In the genomic region with DNA sequence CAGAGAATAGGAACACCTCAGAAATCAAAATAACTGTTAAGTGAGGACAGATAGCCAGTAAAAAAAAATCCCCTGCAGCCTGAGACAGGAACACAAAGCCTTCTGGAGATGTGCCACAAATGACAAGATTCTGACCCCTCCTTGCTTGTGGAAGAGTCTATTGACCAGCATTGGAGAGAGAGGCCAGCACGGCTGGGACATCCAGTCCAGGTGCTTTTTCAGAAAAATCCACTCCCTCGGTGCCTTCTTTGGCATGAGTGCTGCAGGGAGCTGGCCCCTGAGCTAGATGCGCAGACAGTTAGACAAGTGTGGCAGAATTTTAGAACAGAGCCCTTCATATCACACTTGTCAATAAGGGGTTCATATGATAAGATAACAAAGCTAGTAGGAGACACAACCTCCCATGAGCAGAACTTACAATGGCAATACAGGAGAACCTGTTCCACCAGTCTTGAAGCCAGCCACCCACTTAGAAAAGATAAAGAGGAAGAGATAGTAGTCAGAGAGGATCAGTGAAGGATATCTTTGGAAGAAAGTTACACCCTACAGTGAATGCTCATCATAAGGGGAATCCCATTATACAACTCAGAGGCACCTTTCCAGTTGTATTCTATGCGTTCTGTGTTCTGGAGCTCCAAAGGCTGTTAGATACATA, we compare ENCODE assay signal across 19 cellular contexts.
A peak's percentile ranks its signal among the peaks of the same experiment; 100 is the strongest.
DNase-seq lines count a peak whose midpoint lies in the region; ATAC-seq and TF ChIP-seq lines count a peak whose summit lies in the region.
"Had no signal": no experiment of that assay in that cellular context is flagged by ENCODE, and none has a peak within 500 bp of the region (broad histone marks: within the 10 kb centered on the region; RNA-seq: fewer than 3 reads in every experiment).

No MANE protein-coding gene starts in this region.

- H2AFZ ChIP-seq in smooth muscle cell (ENCODE audit: low read depth): no peak overlapping the region
- H2AFZ ChIP-seq: parathyroid adenoma had no signal

- peak; percentile 7 to 41 for ATAC-seq in left cardiac atrium
- no peak for ATAC-seq in Right ventricle myocardium superior (ENCODE audit: poor library complexity)
- no peak for ATAC-seq in HG02885 (IDR thresholded peaks at IDR 0.05; ENCODE audit: poor library complexity, unreplicated experiment)
- ATAC-seq: activated CD8-positive, alpha-beta memory T cell treated with anti-CD3 and anti-CD28 coated beads, Interleukin-2, amount 10 ng/mL, durations not matched to agents 7 days and 5 days; activated naive CD4-positive, alpha-beta T cell treated with anti-CD3 and anti-CD28 coated beads, Interleukin-2, amount 50 U/mL, for 72 hours; activated T-helper 17 cell treated with anti-CD3 and anti-CD28 coated beads, Interleukin-2, amount 50 U/mL, for 72 hours; K562; naive thymus-derived CD8-positive, alpha-beta T cell had no signal

- H3K9me3 ChIP-seq in smooth muscle cell (replicated peaks; ENCODE audit: low read depth): no peaks in the 10 kb centered on the region
- H3K9me3 ChIP-seq: ascending aorta had no signal

- no peak overlapping the region for H3K4me2 ChIP-seq in smooth muscle cell

- H3K9ac ChIP-seq in smooth muscle cell (ENCODE audit: low read depth): no peak overlapping the region
- H3K9ac ChIP-seq: parathyroid adenoma had no signal

- peak overlapping the region; percentile 95 for H3K27ac ChIP-seq in smooth muscle cell (ENCODE audit: low read depth)
- H3K27ac ChIP-seq: ascending aorta, parathyroid adenoma had no signal

- no peaks in the 10 kb centered on the region for H4K20me1 ChIP-seq in smooth muscle cell (ENCODE audit: low read depth)

- H3F3A ChIP-seq in smooth muscle cell (ENCODE audit: low read depth): no peaks in the 10 kb centered on the region

- no peaks in the 10 kb centered on the region for H3K27me3 ChIP-seq in smooth muscle cell (ENCODE audit: low read depth)
- H3K27me3 ChIP-seq: ascending aorta had no signal

- intact Hi-C loops in left cardiac atrium (cut with DNase I) (no loop called here), Right ventricle myocardium superior (cut with DNase I) (no loop called here)

- TF ChIP-seq CTCF in smooth muscle cell (IDR thresholded peaks at IDR 0.05; ENCODE audit: borderline replicate concordance, insufficient read depth, poor library complexity, severe bottlenecking): no peak

- no peaks in the 10 kb centered on the region for H3K79me2 ChIP-seq in smooth muscle cell (ENCODE audit: low read depth)
- H3K79me2 ChIP-seq: parathyroid adenoma had no signal

- H3K36me3 ChIP-seq in smooth muscle cell (ENCODE audit: low read depth): no peaks in the 10 kb centered on the region
- H3K36me3 ChIP-seq: ascending aorta had no signal

- peaks cover 2% of the 10 kb centered on the region for H3K4me1 ChIP-seq in smooth muscle cell (ENCODE audit: low read depth)
- H3K4me1 ChIP-seq: ascending aorta, parathyroid adenoma had no signal

- 79% methylated on average over 4 of the region's 4 CpGs for WGBS in smooth muscle cell (ENCODE audit: low lambda C conversion rate)

- no peak overlapping the region for H3K4me3 ChIP-seq in smooth muscle cell
- H3K4me3 ChIP-seq: ascending aorta, K562 had no signal

- no peak for DNase-seq in left cardiac atrium
- DNase-seq in Right ventricle myocardium superior: no peak
- DNase-seq in M059J (ENCODE audit: low read depth): peak; percentile 34
- peak; percentile 12 for DNase-seq in glomerular visceral epithelial cell (ENCODE audit: extremely low spot score)
- DNase-seq in smooth muscle cell (lab: John Stamatoyannopoulos, UW; ENCODE audit: unreplicated experiment): no peak
- no peak for DNase-seq in NCI-H345 (lab: John Stamatoyannopoulos, UW)
- no peak for DNase-seq in NCI-H2107 treated with DMSO at 0.1 percent for 48 hours (lab: John Stamatoyannopoulos, UW; ENCODE audit: unreplicated experiment)
- DNase-seq: activated CD4-positive, alpha-beta T cell treated with anti-CD3 and anti-CD28 coated beads, Interleukin-2, amount 10 ng/mL, durations not matched to agents 7 days and 5 days; activated CD8-positive, alpha-beta memory T cell treated with anti-CD3 and anti-CD28 coated beads, Interleukin-2, amount 10 ng/mL, durations not matched to agents 7 days and 5 days; CD4-positive, alpha-beta memory T cell; DND-41; effector CD8-positive, alpha-beta T cell; naive thymus-derived CD8-positive, alpha-beta T cell had no signal

Comparison
In these comparisons a context has a peak if more than half of its experiments do, and no peak if none do; other contexts are left out.
1. ATAC-seq: peak in left cardiac atrium (2 of 2); none in Right ventricle myocardium superior (single experiment) and HG02885 (single experiment).
2. DNase-seq: peak in M059J (single experiment) and glomerular visceral epithelial cell (single experiment); none in left cardiac atrium (single experiment), Right ventricle myocardium superior (single experiment), smooth muscle cell (single experiment), NCI-H345 (single experiment) and NCI-H2107 treated with DMSO at 0.1 percent for 48 hours (single experiment).